Comparison of ENCODE assay signal across 18 cellular contexts in genomic region chr3:157405457-157405856, GRCh38. TPM values are rescaled to one million over a fixed set of nuclear protein-coding genes. Genes with fewer than 3 reads are reported as not detected.
DNase-seq lines count a peak whose midpoint lies in the region; ATAC-seq and TF ChIP-seq lines count a peak whose summit lies in the region.
"Had no signal": no experiment of that assay in that cellular context is flagged by ENCODE, and none has a peak within 500 bp of the region (broad histone marks: within the 10 kb centered on the region; RNA-seq: fewer than 3 reads in every experiment).

No MANE protein-coding gene starts in this region.

- no peaks in the 10 kb centered on the region for H3K9me2 ChIP-seq in PC-3 (replicated peaks; ENCODE audit: low read length)

- TF ChIP-seq CTCF in PC-3 (conservative IDR thresholded peaks at IDR 0.05; ENCODE audit: low read depth, low read length) (no peak), epithelial cell of esophagus (IDR thresholded peaks at IDR 0.05; ENCODE audit: insufficient read depth, low read depth, low read length, missing control alignments) (no peak)

- H4K20me1 ChIP-seq in PC-3 (ENCODE audit: low read length): no peaks in the 10 kb centered on the region

- H3K4me2 ChIP-seq in PC-3 (ENCODE audit: low read length): no peak overlapping the region

- CTCF ChIA-PET in PC-3 (lab: Charles Lee): no interaction called here

- no peaks in the 10 kb centered on the region for H3F3A ChIP-seq in PC-3 (ENCODE audit: low read length, unreplicated experiment)

- no peak overlapping the region for H3K4me3 ChIP-seq in PC-3 (ENCODE audit: low read length)
- no peak overlapping the region for H3K4me3 ChIP-seq in epithelial cell of esophagus (ENCODE audit: low read length)
- H3K4me3 ChIP-seq: heart right ventricle, right atrium auricular region had no signal

- no peaks in the 10 kb centered on the region for H3K9me3 ChIP-seq in PC-3 (ENCODE audit: low read length)
- H3K9me3 ChIP-seq: heart right ventricle, right atrium auricular region had no signal

- no peaks in the 10 kb centered on the region for H3K36me3 ChIP-seq in PC-3 (ENCODE audit: low read depth, low read length)
- H3K36me3 ChIP-seq: heart right ventricle, right atrium auricular region had no signal

- ATAC-seq in PC-3 (no peak), GM21423 (IDR thresholded peaks at IDR 0.05; ENCODE audit: unreplicated experiment) (no peak)
- ATAC-seq: activated T-helper 17 cell treated with anti-CD3 and anti-CD28 coated beads, Interleukin-2, amount 50 U/mL, for 72 hours; heart right ventricle; HepG2 had no signal

- intact Hi-C loops in PC-3 (cut with micrococcal nuclease): no loop called here

- H3K27ac ChIP-seq in PC-3 (ENCODE audit: low read length): no peak overlapping the region
- H3K27ac ChIP-seq: epithelial cell of prostate, heart right ventricle, right atrium auricular region had no signal

- no peak overlapping the region for H2AFZ ChIP-seq in PC-3 (ENCODE audit: low read length)

- no TSS peak for BruUV-seq in PC-3 (replicated peaks; lab: Mats Ljungman, UMichigan)

- POLR2A ChIA-PET in PC-3 (lab: Charles Lee; ENCODE audit: unreplicated experiment): no interaction called here

- DNase-seq in EL (peak; percentile 77), PC-3 (peak; percentile 71), epithelial cell of esophagus (ENCODE audit: low read depth) (peak; percentile 29), renal cortical epithelial cell (ENCODE audit: low read depth) (peak; percentile 18), retina (no peak), globus pallidus (ENCODE audit: low spot score) (no peak)
- DNase-seq in stimulated activated CD4-positive, alpha-beta T cell treated with anti-CD3 and anti-CD28 coated beads, Interleukin-4, amount 100 ng/mL, for 24 hours: no peak
- DNase-seq: activated CD4-positive, CD25-positive, alpha-beta regulatory T cell; activated CD8-positive, alpha-beta memory T cell treated with anti-CD3 and anti-CD28 coated beads for 24 hours; heart right ventricle; MV-4-11; NCI-H2081 treated with DMSO at 0.1 percent for 48 hours; stimulated activated CD4-positive, alpha-beta T cell treated with anti-CD3 and anti-CD28 coated beads, Interleukin-1b, Interleukin-23, amount 100 ng/mL, for 48 hours had no signal

- H3K27me3 ChIP-seq in PC-3 (ENCODE audit: low read length): no peaks in the 10 kb centered on the region
- H3K27me3 ChIP-seq: heart right ventricle, right atrium auricular region had no signal

- H3K9ac ChIP-seq in PC-3 (ENCODE audit: low read length): no peak overlapping the region

- H3K79me2 ChIP-seq in PC-3 (ENCODE audit: low read length): no peaks in the 10 kb centered on the region

- peaks cover 17% of the 10 kb centered on the region; the same call in 1 of the 2 replicates for H3K4me1 ChIP-seq in PC-3 (ENCODE audit: insufficient read depth, low read length)
- H3K4me1 ChIP-seq: heart right ventricle, right atrium auricular region had no signal

RNA-seq across cellular contexts. Expression of gene PTX3, which starts 31.2 kb away (rescaled TPM):
- total RNA-seq in PC-3 (2014; rRNA removed): 24.4 and 27.3 TPM in 2 replicates
- 2.5 and 12.5 TPM in 2 replicates for total RNA-seq in renal cortical epithelial cell
- total RNA-seq: HepG2 had no signal

Comparison
In these comparisons a context has a peak if more than half of its experiments do, and no peak if none do; other contexts are left out.
1. DNase-seq: peak in EL (single experiment), PC-3 (single experiment), epithelial cell of esophagus (single experiment) and renal cortical epithelial cell (single experiment); none in stimulated activated CD4-positive, alpha-beta T cell treated with anti-CD3 and anti-CD28 coated beads, Interleukin-4, amount 100 ng/mL, for 24 hours (single experiment), retina (single experiment) and globus pallidus (single experiment).